In the genomic region with DNA sequence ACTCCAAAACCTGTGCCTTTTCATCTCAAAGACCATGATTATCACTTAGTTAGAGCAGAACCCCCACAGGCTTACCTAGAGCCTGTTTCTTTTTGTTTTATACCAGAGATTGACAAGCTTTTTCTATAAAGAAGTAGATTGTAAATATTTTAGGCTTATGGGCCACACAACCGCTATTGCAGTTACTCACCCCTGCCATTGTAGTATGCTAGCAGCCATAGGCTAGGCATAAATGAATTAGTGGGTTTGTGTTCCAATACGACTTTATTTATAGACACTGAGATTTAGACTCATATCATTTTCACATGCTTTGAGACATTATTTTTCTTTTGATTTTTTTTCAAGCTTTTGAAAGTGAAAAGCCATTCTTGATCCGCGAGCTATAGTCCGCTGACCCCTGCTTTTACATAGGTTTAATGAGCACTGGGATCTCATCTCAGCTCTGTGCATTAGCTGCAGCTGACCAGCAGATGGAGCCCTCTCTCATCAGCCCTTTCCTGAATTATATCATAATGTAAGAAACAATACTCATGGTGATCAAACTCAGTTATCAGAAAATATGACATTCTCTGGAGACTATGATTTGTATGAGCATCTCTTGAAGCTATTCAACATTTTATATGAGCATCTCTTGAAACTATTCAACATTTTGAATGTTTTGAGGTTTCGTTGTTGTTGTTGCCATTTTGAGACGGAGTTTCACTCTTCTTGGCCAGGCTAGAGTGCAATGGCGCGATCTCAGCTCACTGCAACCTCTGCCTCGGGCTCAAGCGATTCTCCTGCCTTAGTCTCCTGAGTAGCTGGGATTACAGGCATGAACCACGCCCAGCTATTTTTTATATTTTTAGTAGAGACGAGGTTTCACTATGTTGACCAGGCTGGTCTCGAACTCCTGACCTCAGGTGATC, we compare ENCODE assay signal across 8 cellular contexts.
A peak's percentile ranks its signal among the peaks of the same experiment; 100 is the strongest.
DNase-seq lines count a peak whose midpoint lies in the region; ATAC-seq, FAIRE-seq and TF ChIP-seq lines count a peak whose summit lies in the region.

No MANE protein-coding gene starts in this region.

- no peaks in the 10 kb centered on the region for H3K36me3 ChIP-seq in GM23248 (ENCODE audit: low read depth)
- H3K36me3 ChIP-seq in endodermal cell (ENCODE audit: control insufficient read depth, insufficient read depth, low read length), result peaks cover 10% of the 10 kb centered on the region
- no peaks in the 10 kb centered on the region for H3K36me3 ChIP-seq in mucosa of descending colon (ENCODE audit: low read depth)

- H3K4me1 Mint-ChIP-seq in endodermal cell, result no peaks in the 10 kb centered on the region

- peak; percentile 40 for FAIRE-seq in urothelium cell line (lab: Jason Lieb, UNC)

- peak; percentile 75 for ATAC-seq in mucosa of descending colon

- peak; percentile 13 for DNase-seq in DMS79 treated with DMSO at 0.1 percent for 48 hours (lab: John Stamatoyannopoulos, UW)
- DNase-seq in DMS79 (lab: John Stamatoyannopoulos, UW), result no peak
- peak; percentile 65 for DNase-seq in GM23248
- DNase-seq in NCI-H146 (lab: John Stamatoyannopoulos, UW), result peak; percentile 33
- DNase-seq in activated CD4-positive, alpha-beta T cell treated with anti-CD3 and anti-CD28 coated beads for 24 hours (ENCODE audit: low read depth in 2 of 2), result peak; percentile 10 to 16
- peak; percentile 82 for DNase-seq in endodermal cell
- DNase-seq in mucosa of descending colon, result peak in 1 of 3 donors; percentile 58
- DNase-seq in urothelium cell line (ENCODE audit: low spot score), result peak; percentile 50

- WGBS in GM23248 (ENCODE audit: low coverage in 1 of 2, low lambda C conversion rate in 2 of 2, missing lambda C conversion rate in 2 of 2), 2 experiments, result 76 to 80% methylated on average over 14 of the region's 14 CpGs
- WGBS in endodermal cell (ENCODE audit: insufficient coverage in 1 of 2, insufficient read length in 1 of 2), 2 experiments, result 83 to 88% methylated on average over 12 to 14 of the region's 14 CpGs

- no peaks in the 10 kb centered on the region for H3K27me3 ChIP-seq in GM23248 (replicated peaks; ENCODE audit: insufficient read depth)
- H3K27me3 ChIP-seq in endodermal cell (ENCODE audit: control insufficient read depth, insufficient read depth, low read length, poor library complexity, severe bottlenecking), result no peaks in the 10 kb centered on the region

- H3K9me2 ChIP-seq in GM23248 (ENCODE audit: insufficient read depth), result no peaks in the 10 kb centered on the region

- H3K27ac ChIP-seq in GM23248 (no peak overlapping the region), endodermal cell (ENCODE audit: low read depth, low read length) (no peak overlapping the region)

- H3K4me1 ChIP-seq in GM23248 (ENCODE audit: insufficient read depth) (no peaks in the 10 kb centered on the region), endodermal cell (ENCODE audit: control insufficient read depth, insufficient read depth, low read length) (no peaks in the 10 kb centered on the region), mucosa of descending colon (ENCODE audit: low read depth) (no peaks in the 10 kb centered on the region)

- H3K36me3 Mint-ChIP-seq in endodermal cell (ENCODE audit: low read depth), result peaks cover 38% of the 10 kb centered on the region

- no peaks in the 10 kb centered on the region for H4K20me1 ChIP-seq in GM23248 (ENCODE audit: insufficient read depth)

- no peaks in the 10 kb centered on the region for H3K9me3 Mint-ChIP-seq in endodermal cell

- H3K79me2 ChIP-seq in GM23248 (ENCODE audit: insufficient read depth), result no peaks in the 10 kb centered on the region

- H3K4me3 Mint-ChIP-seq in endodermal cell, result no peak overlapping the region

- no peak overlapping the region for H3K4me2 ChIP-seq in GM23248 (ENCODE audit: unreplicated experiment)

- H3K9me3 ChIP-seq in GM23248 (ENCODE audit: low read depth) (no peaks in the 10 kb centered on the region), endodermal cell (ENCODE audit: control insufficient read depth, low read length) (no peaks in the 10 kb centered on the region), mucosa of descending colon (no peaks in the 10 kb centered on the region)

- H2AFZ ChIP-seq in GM23248, result no peak overlapping the region

- TF ChIP-seq CTCF in endodermal cell (conservative IDR thresholded peaks at IDR 0.05) (peak; percentile 97), mucosa of descending colon (IDR thresholded peaks at IDR 0.05) (peak; percentile 78)

- H3K27me3 Mint-ChIP-seq in endodermal cell (ENCODE audit: insufficient read depth), result no peaks in the 10 kb centered on the region

- intact Hi-C loops in mucosa of descending colon (cut with DNase I, micrococcal nuclease), result no loop called here

- no peaks in the 10 kb centered on the region for H3F3A ChIP-seq in GM23248 (ENCODE audit: insufficient read depth)

- H3K27ac Mint-ChIP-seq in endodermal cell, result no peak overlapping the region

- H3K9ac ChIP-seq in GM23248 (no peak overlapping the region), endodermal cell (ENCODE audit: extremely low read depth, low read length, poor library complexity, severe bottlenecking) (no peak overlapping the region)

- H3K4me3 ChIP-seq in GM23248 (no peak overlapping the region), endodermal cell (ENCODE audit: low read length) (no peak overlapping the region), mucosa of descending colon (no peak overlapping the region)

- in situ Hi-C loops in GM23248 (cut with MboI), result no loop called here
